ENCODE assay signal across 9 cellular contexts in the genomic region with DNA sequence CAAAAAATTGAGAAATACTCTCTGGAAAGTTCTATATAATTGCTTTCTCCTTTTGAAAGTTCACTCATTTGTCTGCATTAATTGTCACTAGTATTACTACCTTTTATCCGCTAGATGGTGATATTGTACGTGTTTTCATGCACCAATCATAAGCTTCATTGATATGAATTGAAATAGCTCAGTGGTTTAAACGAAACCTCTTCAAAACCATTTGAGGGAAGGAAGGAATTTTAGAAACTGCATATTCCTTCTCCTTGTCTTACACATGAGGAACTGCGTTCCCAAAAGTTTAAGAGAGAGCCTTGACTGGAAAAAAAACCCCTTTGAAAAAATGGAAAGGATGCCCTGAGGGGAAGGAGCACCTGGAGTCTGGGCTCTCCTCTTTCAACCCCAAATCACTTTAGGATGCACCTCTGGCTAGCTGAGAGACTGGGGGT.
DNase-seq lines count a peak whose midpoint lies in the region; ATAC-seq and TF ChIP-seq lines count a peak whose summit lies in the region.
"Had no signal": no experiment of that assay in that cellular context is flagged by ENCODE, and none has a peak within 500 bp of the region (broad histone marks: within the 10 kb centered on the region; RNA-seq: fewer than 3 reads in every experiment).

No MANE protein-coding gene starts in this region.

- H3K27me3 ChIP-seq in SK-N-SH (ENCODE audit: insufficient read depth) (no peaks in the 10 kb centered on the region), parathyroid adenoma (ENCODE audit: control insufficient read depth, insufficient read depth, low read length) (no peaks in the 10 kb centered on the region)
- H3K27me3 ChIP-seq: BLaER1 had no signal

- H3K9ac ChIP-seq in SK-N-SH, result no peak overlapping the region
- no peak overlapping the region for H3K9ac ChIP-seq in parathyroid adenoma
- H3K9ac ChIP-seq: BLaER1 had no signal

- POLR2A ChIA-PET in SK-N-SH (lab: Yijun Ruan, JAX), result no interaction called here

- H3K4me3 ChIP-seq in SK-N-SH (ENCODE audit: low read depth in 2 of 2, low read length in 1 of 2) (no peak overlapping the region; a peak in 1 of 4 replicates), fibroblast of mammary gland (ENCODE audit: control insufficient read depth, low read depth, low read length) (no peak overlapping the region), parathyroid adenoma (ENCODE audit: low read depth, low read length) (no peak overlapping the region)
- H3K4me3 ChIP-seq: BLaER1 had no signal

- DNase-seq in DMS153 (lab: John Stamatoyannopoulos, UW) (peak; percentile 1), DMS153 treated with DMSO at 0.1 percent for 48 hours (lab: John Stamatoyannopoulos, UW; ENCODE audit: unreplicated experiment) (no peak), GM20000 (ENCODE audit: low spot score) (peak; percentile 68), SK-N-SH (peak; percentile 53), fibroblast of mammary gland (ENCODE audit: low read depth) (peak; percentile 47)
- no peak for DNase-seq in activated CD4-positive, alpha-beta T cell treated with anti-CD3 and anti-CD28 coated beads for 1 hour

- no peaks in the 10 kb centered on the region for H3F3A ChIP-seq in SK-N-SH (replicated peaks; ENCODE audit: insufficient read depth)

- H3K9me2 ChIP-seq in SK-N-SH, result no peaks in the 10 kb centered on the region

- peak; percentile 65 for ATAC-seq in HG03575 (IDR thresholded peaks at IDR 0.05; ENCODE audit: extremely low read depth, insufficient number of reproducible peaks, low FRiP score, unreplicated experiment)

- 0 out of 2 replicates have a peak overlapping the region, but pooled peaks have one; percentile 23 for H2AFZ ChIP-seq in SK-N-SH (ENCODE audit: low read depth)
- H2AFZ ChIP-seq in parathyroid adenoma, result no peak overlapping the region

- H3K9me3 ChIP-seq in SK-N-SH (no peaks in the 10 kb centered on the region), parathyroid adenoma (ENCODE audit: control insufficient read depth, low read length) (no peaks in the 10 kb centered on the region)

- H3K4me2 ChIP-seq in SK-N-SH (peak overlapping the region; percentile 46; the same call in 1 of the 2 replicates), parathyroid adenoma (ENCODE audit: low read length) (no peak overlapping the region)
- H3K4me2 ChIP-seq: BLaER1 had no signal

- peak; percentile 83 for TF ChIP-seq RAD21 in SK-N-SH (IDR thresholded peaks at IDR 0.05; ENCODE audit: low read length)

- H3K4me1 ChIP-seq in SK-N-SH (ENCODE audit: control insufficient read depth in 1 of 2, insufficient read depth in 2 of 2, low read depth in 1 of 2, low read length in 1 of 2), result peaks cover 0 to 2% of the 10 kb centered on the region in 2 experiments; a peak in 1 of 4 replicates
- H3K4me1 ChIP-seq in parathyroid adenoma, result no peaks in the 10 kb centered on the region

- H3K79me2 ChIP-seq in SK-N-SH (ENCODE audit: insufficient read depth) (no peaks in the 10 kb centered on the region), parathyroid adenoma (no peaks in the 10 kb centered on the region)

- TF ChIP-seq CTCF in GM20000 (IDR thresholded peaks at IDR 0.05; ENCODE audit: extremely low read depth, missing control alignments) (no peak), SK-N-SH (IDR thresholded peaks at IDR 0.05) (peak; percentile 70), fibroblast of mammary gland (conservative IDR thresholded peaks at IDR 0.05; ENCODE audit: control insufficient read depth, insufficient read depth, low read depth, low read length) (peak; percentile 56), parathyroid adenoma (IDR thresholded peaks at IDR 0.05) (peak; percentile 67)

- 0% methylated on average over 4 of the region's 4 CpGs for WGBS in SK-N-SH (ENCODE audit: low lambda C conversion rate)

- no peaks in the 10 kb centered on the region for H4K20me1 ChIP-seq in SK-N-SH (ENCODE audit: insufficient read depth)
- H4K20me1 ChIP-seq: BLaER1 had no signal

- H3K27ac ChIP-seq in SK-N-SH (ENCODE audit: low read depth in 2 of 2, low read length in 1 of 2) (no peak overlapping the region), parathyroid adenoma (no peak overlapping the region)
- H3K27ac ChIP-seq: BLaER1 had no signal

- TF ChIP-seq EP300 in SK-N-SH (IDR thresholded peaks at IDR 0.05; ENCODE audit: borderline replicate concordance in 1 of 2, low read depth in 1 of 2, low read length in 1 of 2), result no peak

- CTCF ChIA-PET in SK-N-SH (lab: Yijun Ruan, JAX), result interaction anchor here (0.6 to 5.2 kb wide), 43 partner anchors 9 to 1486 kb away, joined by 3 to 68 read pairs (median 4); a partner anchor contains a TSS

- no peaks in the 10 kb centered on the region for H3K36me3 ChIP-seq in SK-N-SH (replicated peaks in 1 of 2; ENCODE audit: control insufficient read depth in 1 of 2, insufficient read depth in 2 of 2, low read length in 1 of 2)
- H3K36me3 ChIP-seq in parathyroid adenoma (ENCODE audit: control insufficient read depth, insufficient read depth, low read length), result no peaks in the 10 kb centered on the region
- H3K36me3 ChIP-seq: BLaER1 had no signal

TF ChIP-seq in SK-N-SH, 30 proteins besides CTCF, POLR2A, EP300 and RAD21:
- no peak for TF ChIP-seq RCOR1 (IDR thresholded peaks at IDR 0.05; ENCODE audit: low read length)
- TF ChIP-seq TAF1 (IDR thresholded peaks at IDR 0.05; ENCODE audit: borderline replicate concordance, low read depth, low read length), result no peak
- no peak for TF ChIP-seq SIN3A (IDR thresholded peaks at IDR 0.05; ENCODE audit: borderline replicate concordance, low read depth, low read length)
- TF ChIP-seq SMC3 (IDR thresholded peaks at IDR 0.05; ENCODE audit: low read depth, low read length), result peak; percentile 33
- TF ChIP-seq, protein P1, sequence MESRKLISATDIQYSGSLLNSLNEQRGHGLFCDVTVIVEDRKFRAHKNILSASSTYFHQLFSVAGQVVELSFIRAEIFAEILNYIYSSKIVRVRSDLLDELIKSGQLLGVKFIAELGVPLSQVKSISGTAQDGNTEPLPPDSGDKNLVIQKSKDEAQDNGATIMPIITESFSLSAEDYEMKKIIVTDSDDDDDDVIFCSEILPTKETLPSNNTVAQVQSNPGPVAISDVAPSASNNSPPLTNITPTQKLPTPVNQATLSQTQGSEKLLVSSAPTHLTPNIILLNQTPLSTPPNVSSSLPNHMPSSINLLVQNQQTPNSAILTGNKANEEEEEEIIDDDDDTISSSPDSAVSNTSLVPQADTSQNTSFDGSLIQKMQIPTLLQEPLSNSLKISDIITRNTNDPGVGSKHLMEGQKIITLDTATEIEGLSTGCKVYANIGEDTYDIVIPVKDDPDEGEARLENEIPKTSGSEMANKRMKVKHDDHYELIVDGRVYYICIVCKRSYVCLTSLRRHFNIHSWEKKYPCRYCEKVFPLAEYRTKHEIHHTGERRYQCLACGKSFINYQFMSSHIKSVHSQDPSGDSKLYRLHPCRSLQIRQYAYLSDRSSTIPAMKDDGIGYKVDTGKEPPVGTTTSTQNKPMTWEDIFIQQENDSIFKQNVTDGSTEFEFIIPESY (IDR thresholded peaks at IDR 0.05; ENCODE audit: borderline replicate concordance, low read depth), result no peak
- no peak for TF ChIP-seq CHD2 (IDR thresholded peaks at IDR 0.05; ENCODE audit: low read length, partially characterized antibody)
- TF ChIP-seq RXRA (IDR thresholded peaks at IDR 0.05; ENCODE audit: borderline replicate concordance, low read depth), result no peak
- no peak for TF ChIP-seq GATA2 (CRISPR knock-in tag; IDR thresholded peaks at IDR 0.05)
- TF ChIP-seq, protein P2, sequence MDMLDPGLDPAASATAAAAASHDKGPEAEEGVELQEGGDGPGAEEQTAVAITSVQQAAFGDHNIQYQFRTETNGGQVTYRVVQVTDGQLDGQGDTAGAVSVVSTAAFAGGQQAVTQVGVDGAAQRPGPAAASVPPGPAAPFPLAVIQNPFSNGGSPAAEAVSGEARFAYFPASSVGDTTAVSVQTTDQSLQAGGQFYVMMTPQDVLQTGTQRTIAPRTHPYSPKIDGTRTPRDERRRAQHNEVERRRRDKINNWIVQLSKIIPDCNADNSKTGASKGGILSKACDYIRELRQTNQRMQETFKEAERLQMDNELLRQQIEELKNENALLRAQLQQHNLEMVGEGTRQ (IDR thresholded peaks at IDR 0.05; ENCODE audit: borderline replicate concordance, low read depth, low read length), result no peak
TF ChIP-seq in SK-N-SH: peak in this region for 1.

Comparison
In these comparisons a context has a peak if more than half of its experiments do, and no peak if none do; other contexts are left out.
1. DNase-seq: peak in DMS153 (single experiment), GM20000 (single experiment), SK-N-SH (single experiment) and fibroblast of mammary gland (single experiment); none in DMS153 treated with DMSO at 0.1 percent for 48 hours (single experiment) and activated CD4-positive, alpha-beta T cell treated with anti-CD3 and anti-CD28 coated beads for 1 hour (single experiment).